ENCODE assay signal across 3 cellular contexts in genomic region chr7:85950871-85951270, GRCh38.
TF ChIP-seq lines count a peak whose summit lies in the region.

No MANE protein-coding gene starts in this region.

TF ChIP-seq in A549, 52 proteins besides CTCF, POLR2A, EP300 and RAD21 (continued from another document):
- no peak for TF ChIP-seq HDAC2 (IDR thresholded peaks at IDR 0.05)
- peak; percentile 44 for TF ChIP-seq MAFK (IDR thresholded peaks at IDR 0.05; ENCODE audit: partially characterized antibody)

TF ChIP-seq in IMR-90, 13 proteins besides CTCF, POLR2A, EP300 and RAD21 (continued from another document):
- TF ChIP-seq RFX5 (IDR thresholded peaks at IDR 0.05; ENCODE audit: low read depth, low read length) (no peak), MAZ (IDR thresholded peaks at IDR 0.05; ENCODE audit: borderline replicate concordance, low read depth, low read length) (no peak), NFE2L2 (IDR thresholded peaks at IDR 0.05; ENCODE audit: low read depth, low read length) (no peak)

TF ChIP-seq in neural cell, 6 proteins besides CTCF, POLR2A, EP300 and RAD21 (continued from another document):
- TF ChIP-seq REST (IDR thresholded peaks at IDR 0.05; ENCODE audit: borderline replicate concordance), result no peak
